ENCODE assay signal across 8 cellular contexts in the genomic region with DNA sequence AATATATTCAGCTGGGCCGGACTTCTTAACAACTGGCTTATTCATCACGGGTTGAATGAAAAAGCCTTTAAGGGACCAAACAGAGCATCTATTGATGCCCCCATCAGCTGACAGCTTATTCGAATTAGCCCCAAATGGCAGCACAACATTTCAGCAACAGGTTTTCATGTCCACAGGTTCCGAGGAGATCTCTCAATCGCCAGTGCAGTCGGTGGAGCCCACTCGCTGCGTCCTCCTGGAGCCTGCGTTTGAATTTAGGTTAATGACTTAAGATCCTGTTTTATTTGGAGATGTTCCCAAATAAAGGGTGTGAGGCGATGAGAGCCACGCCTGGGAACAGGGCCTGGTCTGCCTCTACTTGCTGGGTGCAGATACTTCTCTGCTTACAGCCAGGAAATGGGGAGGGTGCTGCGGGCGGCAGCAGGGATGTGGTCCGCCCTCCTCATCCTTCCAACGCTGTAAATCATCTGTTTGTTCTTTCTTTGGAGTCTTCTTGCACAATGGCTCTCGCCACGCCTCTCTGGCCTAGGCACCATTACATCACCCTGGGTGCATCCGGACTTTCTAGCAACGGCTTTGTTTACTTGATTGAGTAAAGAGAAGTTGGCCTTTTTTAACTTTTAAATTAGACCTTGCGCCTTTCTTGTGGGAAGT. TPM values are rescaled to one million over a fixed set of nuclear protein-coding genes. Genes with fewer than 3 reads are reported as not detected.
DNase-seq lines count a peak whose midpoint lies in the region; ATAC-seq and TF ChIP-seq lines count a peak whose summit lies in the region.

No MANE protein-coding gene starts in this region.

- H4K20me1 ChIP-seq in GM23248 (ENCODE audit: insufficient read depth): no peaks in the 10 kb centered on the region

- H3K4me1 ChIP-seq in GM23248 (ENCODE audit: insufficient read depth) (peaks cover 20% of the 10 kb centered on the region), RWPE2 (ENCODE audit: insufficient read depth, poor library complexity, severe bottlenecking) (peaks cover 31% of the 10 kb centered on the region), parathyroid adenoma (no peaks in the 10 kb centered on the region), thymus (ENCODE audit: control insufficient read depth, insufficient read depth, low read length) (peaks cover 7% of the 10 kb centered on the region)

- no peaks in the 10 kb centered on the region for H3K27me3 Mint-ChIP-seq in activated naive CD4-positive, alpha-beta T cell treated with anti-CD3 and anti-CD28 coated beads, Interleukin-2, amount 10 ng/mL, durations not matched to agents 7 days and 5 days

- in situ Hi-C loops in GM23248 (cut with MboI): no loop called here

- no peak for TF ChIP-seq CTCF in RWPE2 (IDR thresholded peaks at IDR 0.05; ENCODE audit: poor library complexity, severe bottlenecking)
- TF ChIP-seq CTCF in parathyroid adenoma (IDR thresholded peaks at IDR 0.05): no peak

- H3K4me3 Mint-ChIP-seq in activated naive CD4-positive, alpha-beta T cell treated with anti-CD3 and anti-CD28 coated beads, Interleukin-2, amount 10 ng/mL, durations not matched to agents 7 days and 5 days: peak overlapping the region; percentile 58

- peak overlapping the region; percentile 58 for H3K4me3 ChIP-seq in GM23248
- no peak overlapping the region for H3K4me3 ChIP-seq in RWPE2 (ENCODE audit: severe bottlenecking)
- H3K4me3 ChIP-seq in parathyroid adenoma (ENCODE audit: low read depth, low read length): no peak overlapping the region
- H3K4me3 ChIP-seq in thymus (ENCODE audit: low read length): no peak overlapping the region

- H3K79me2 ChIP-seq in GM23248 (ENCODE audit: insufficient read depth): peaks cover 41% of the 10 kb centered on the region
- H3K79me2 ChIP-seq in parathyroid adenoma: no peaks in the 10 kb centered on the region

- no peaks in the 10 kb centered on the region for H3K9me2 ChIP-seq in GM23248 (ENCODE audit: insufficient read depth)

- H3K27ac Mint-ChIP-seq in activated naive CD4-positive, alpha-beta T cell treated with anti-CD3 and anti-CD28 coated beads, Interleukin-2, amount 10 ng/mL, durations not matched to agents 7 days and 5 days: peak overlapping the region; percentile 99

- H3K4me1 Mint-ChIP-seq in activated naive CD4-positive, alpha-beta T cell treated with anti-CD3 and anti-CD28 coated beads, Interleukin-2, amount 10 ng/mL, durations not matched to agents 7 days and 5 days: peaks cover 70% of the 10 kb centered on the region

- no peaks in the 10 kb centered on the region for H3K9me3 Mint-ChIP-seq in activated naive CD4-positive, alpha-beta T cell treated with anti-CD3 and anti-CD28 coated beads, Interleukin-2, amount 10 ng/mL, durations not matched to agents 7 days and 5 days

- DNase-seq in GM23248: peak; percentile 98
- DNase-seq in RWPE2 (ENCODE audit: low spot score): peak; percentile 94
- peak; percentile 94 for DNase-seq in activated naive CD4-positive, alpha-beta T cell treated with anti-CD3 and anti-CD28 coated beads, Interleukin-2, amount 10 ng/mL, durations not matched to agents 7 days and 5 days
- peak; percentile 23 for DNase-seq in glomerular visceral epithelial cell (ENCODE audit: extremely low spot score)

- H3K9me3 ChIP-seq in GM23248 (ENCODE audit: low read depth) (no peaks in the 10 kb centered on the region), RWPE2 (ENCODE audit: severe bottlenecking) (no peaks in the 10 kb centered on the region), parathyroid adenoma (ENCODE audit: control insufficient read depth, low read length) (no peaks in the 10 kb centered on the region), thymus (ENCODE audit: control insufficient read depth) (no peaks in the 10 kb centered on the region)

- H3K4me2 ChIP-seq in GM23248 (ENCODE audit: unreplicated experiment) (peak overlapping the region; percentile 84), parathyroid adenoma (ENCODE audit: low read length) (no peak overlapping the region)

- H3K27ac ChIP-seq in GM23248: peak overlapping the region; percentile 99
- H3K27ac ChIP-seq in RWPE2 (ENCODE audit: poor library complexity, severe bottlenecking): peak overlapping the region; percentile 92
- peak overlapping the region; percentile 71 for H3K27ac ChIP-seq in parathyroid adenoma
- H3K27ac ChIP-seq in thymus (ENCODE audit: low read depth): peak overlapping the region; percentile 95

- no peaks in the 10 kb centered on the region for H3K27me3 ChIP-seq in GM23248 (replicated peaks; ENCODE audit: insufficient read depth)
- no peaks in the 10 kb centered on the region for H3K27me3 ChIP-seq in RWPE2 (ENCODE audit: insufficient read depth, poor library complexity, severe bottlenecking)
- H3K27me3 ChIP-seq in parathyroid adenoma (ENCODE audit: control insufficient read depth, insufficient read depth, low read length): no peaks in the 10 kb centered on the region
- H3K27me3 ChIP-seq in thymus (ENCODE audit: control insufficient read depth, insufficient read depth): no peaks in the 10 kb centered on the region

- peak; percentile 99 for ATAC-seq in RWPE2 (ENCODE audit: low read depth)
- ATAC-seq in HG02970 (IDR thresholded peaks at IDR 0.05; ENCODE audit: low FRiP score, unreplicated experiment): no peak
- ATAC-seq in GM18868 (IDR thresholded peaks at IDR 0.05; ENCODE audit: unreplicated experiment): no peak

- WGBS in GM23248 (ENCODE audit: low coverage in 1 of 2, low lambda C conversion rate in 2 of 2, missing lambda C conversion rate in 2 of 2), 2 experiments: 2% methylated on average over 20 of the region's 20 CpGs
- 18% methylated on average over 20 of the region's 20 CpGs for WGBS in thymus

- H3F3A ChIP-seq in GM23248 (ENCODE audit: insufficient read depth): peaks cover 36% of the 10 kb centered on the region

- CTCF ChIA-PET in activated naive CD4-positive, alpha-beta T cell treated with anti-CD3 and anti-CD28 coated beads, Interleukin-2, amount 10 ng/mL, durations not matched to agents 7 days and 5 days (lab: Charles Lee): interaction anchor here (1.1 to 1.5 kb wide), 4 partner anchors 9 to 454 kb away, joined by 3 to 4 read pairs (median 3); no protein-coding TSS in a partner anchor

- H2AFZ ChIP-seq in GM23248: peak overlapping the region; percentile 79
- no peak overlapping the region for H2AFZ ChIP-seq in parathyroid adenoma

- peaks cover 67% of the 10 kb centered on the region for H3K36me3 Mint-ChIP-seq in activated naive CD4-positive, alpha-beta T cell treated with anti-CD3 and anti-CD28 coated beads, Interleukin-2, amount 10 ng/mL, durations not matched to agents 7 days and 5 days

- H3K36me3 ChIP-seq in GM23248 (ENCODE audit: low read depth) (peaks cover 9% of the 10 kb centered on the region; the same call in 1 of the 2 replicates), RWPE2 (ENCODE audit: low read depth) (peaks cover 88% of the 10 kb centered on the region), parathyroid adenoma (ENCODE audit: control insufficient read depth, insufficient read depth, low read length) (no peaks in the 10 kb centered on the region), thymus (ENCODE audit: control insufficient read depth, insufficient read depth) (peaks cover 54% of the 10 kb centered on the region)

- H3K9ac ChIP-seq in GM23248 (peak overlapping the region; percentile 91), parathyroid adenoma (no peak overlapping the region)

RNA-seq across cellular contexts. Expression of gene NDE1, which starts 22.6 kb away (rescaled TPM):
- total RNA-seq in GM23248 (2014; rRNA removed; shearing (Covaris generic)): 27.6 and 31.2 TPM in 2 replicates
- polyA plus RNA-seq in GM23248 (2016; fragmentation: Nextera tagmentation; extraction: Ambion mirVana) (33.6 and 37.8 TPM in 2 replicates), thymus (25.1 TPM)

RNA-seq across cellular contexts. Expression of gene MARF1, which starts 29.7 kb away (rescaled TPM):
- 12.8 and 20.1 TPM in 2 replicates for total RNA-seq in GM23248 (2014; rRNA removed; shearing (Covaris generic))
- 9.2 and 9.7 TPM in 2 replicates for polyA plus RNA-seq in GM23248 (2016; fragmentation: Nextera tagmentation; extraction: Ambion mirVana)
- polyA plus RNA-seq in thymus: 33.7 TPM

Comparison
In these comparisons a context has a peak if more than half of its experiments do, and no peak if none do; other contexts are left out.
1. DNase-seq: peak in every context shown above with its lines; median percentile 98 in GM23248; 94 in RWPE2; 94 in activated naive CD4-positive, alpha-beta T cell treated with anti-CD3 and anti-CD28 coated beads, Interleukin-2, amount 10 ng/mL, durations not matched to agents 7 days and 5 days; 23 in glomerular visceral epithelial cell.